Comparison of ENCODE assay signal across 22 cellular contexts in the genomic region with DNA sequence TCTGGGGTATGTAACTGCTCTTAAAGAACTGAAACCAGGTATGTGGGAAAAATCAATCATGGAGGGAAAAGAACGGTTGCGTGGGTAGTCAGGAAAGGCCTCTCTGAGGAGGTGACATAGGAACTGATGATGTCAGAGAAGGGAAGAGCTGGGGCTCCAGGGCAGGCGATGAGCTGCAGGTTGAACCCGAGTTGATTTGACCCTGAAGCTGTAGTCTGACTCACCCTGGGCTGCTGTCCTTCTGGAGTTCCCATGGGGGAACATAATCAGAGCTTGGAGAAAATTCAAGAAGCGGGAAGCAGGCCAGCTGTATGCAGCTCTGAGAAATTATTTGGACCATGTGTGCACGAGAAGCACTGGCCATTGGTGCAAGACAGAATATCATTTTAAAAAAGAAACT. TPM values are rescaled to one million over a fixed set of nuclear protein-coding genes. Genes with fewer than 3 reads are reported as not detected.
DNase-seq lines count a peak whose midpoint lies in the region; ATAC-seq and TF ChIP-seq lines count a peak whose summit lies in the region.
"Had no signal": no experiment of that assay in that cellular context is flagged by ENCODE, and none has a peak within 500 bp of the region (broad histone marks: within the 10 kb centered on the region; RNA-seq: fewer than 3 reads in every experiment).

No MANE protein-coding gene starts in this region.

- H3K4me3 ChIP-seq in BE2C (ENCODE audit: low read depth, low read length), result no peak overlapping the region
- H3K4me3 ChIP-seq in fibroblast of villous mesenchyme (ENCODE audit: low read depth, low read length), result no peak overlapping the region
- H3K4me3 ChIP-seq in psoas muscle, result no peak overlapping the region
- H3K4me3 ChIP-seq: stomach, uterus had no signal

- H3K27me3 ChIP-seq in BE2C (no peaks in the 10 kb centered on the region), psoas muscle (ENCODE audit: insufficient read depth in 3 of 3, low read length in 2 of 3) (no peaks in the 10 kb centered on the region)
- H3K27me3 ChIP-seq: stomach, uterus had no signal

- intact Hi-C loops in psoas muscle (cut with DNase I) (no loop called here), posterior cingulate gyrus (cut with DNase I) (no loop called here)

- peaks cover 100% of the 10 kb centered on the region for H3K36me3 ChIP-seq in BE2C
- H3K36me3 ChIP-seq in psoas muscle (ENCODE audit: insufficient read depth in 1 of 2, low read depth in 1 of 2), result no peaks in the 10 kb centered on the region
- H3K36me3 ChIP-seq: stomach, uterus had no signal

- H3K27ac ChIP-seq in psoas muscle, result no peak overlapping the region
- no peak overlapping the region for H3K27ac ChIP-seq in caudate nucleus (ENCODE audit: low read depth, low read length)
- H3K27ac ChIP-seq: stomach, uterus had no signal

- 31 to 50% (median 38%) methylated on average over 6 of the region's 6 CpGs for WGBS in psoas muscle, 3 donors

- H3K4me1 ChIP-seq in BE2C (peaks cover 18% of the 10 kb centered on the region), psoas muscle (no peaks in the 10 kb centered on the region)
- H3K4me1 ChIP-seq: stomach, uterus had no signal

- no peak for TF ChIP-seq CTCF in BE2C (IDR thresholded peaks at IDR 0.05; ENCODE audit: low read depth, low read length)
- no peak for TF ChIP-seq CTCF in fibroblast of villous mesenchyme (IDR thresholded peaks at IDR 0.05; ENCODE audit: insufficient read depth, low read depth, low read length)
- no peak for TF ChIP-seq CTCF in psoas muscle (IDR thresholded peaks at IDR 0.05)

- peak; percentile 33 to 58 (median 48) for ATAC-seq in psoas muscle
- ATAC-seq: activated CD4-positive, alpha-beta T cell treated with anti-CD3 and anti-CD28 coated beads for 36 hours had no signal

- no peaks in the 10 kb centered on the region for H3K9me3 ChIP-seq in BE2C
- H3K9me3 ChIP-seq in psoas muscle, result no peaks in the 10 kb centered on the region
- H3K9me3 ChIP-seq: stomach, uterus had no signal

- DNase-seq in BE2C, result peak; percentile 66
- peak; percentile 91 for DNase-seq in RPMI7951 (ENCODE audit: low read depth)
- peak; percentile 14 for DNase-seq in fibroblast of villous mesenchyme (ENCODE audit: low read depth)
- DNase-seq in psoas muscle, result peak; percentile 24 to 62
- DNase-seq in amygdala (lab: John Stamatoyannopoulos, UW), result no peak
- DNase-seq in caudate nucleus (lab: John Stamatoyannopoulos, UW), result no peak
- DNase-seq in DMS 273 treated with DMSO at 0.1 percent for 48 hours (lab: John Stamatoyannopoulos, UW), result no peak
- no peak for DNase-seq in posterior cingulate gyrus
- DNase-seq: activated CD4-positive, alpha-beta T cell treated with anti-CD3 and anti-CD28 coated beads for 36 hours; activated CD8-positive, alpha-beta memory T cell treated with anti-CD3 and anti-CD28 coated beads, Interleukin-2, amount 50 U/mL, for 4 hours; amniotic stem cell; GDM1; islet precursor cell; NCI-H1048; NCI-H2107; NCI-H526 treated with DMSO at 0.1 percent for 48 hours; OCI-M1; stomach had no signal

RNA-seq across cellular contexts. Expression of a gene that starts 16.7 kb away (rescaled TPM):
- polyA plus RNA-seq in BE2C (2012; ENCODE audit: insufficient read depth, insufficient read length, low read depth), result 60.4 TPM
- 0.10 TPM in 1 of 2 replicates, not detected in the other for total RNA-seq in RPMI7951 (2014; rRNA removed; shearing (Covaris generic))
- total RNA-seq in fibroblast of villous mesenchyme (not detected in 2 replicates), psoas muscle (not detected)
- polyA plus RNA-seq in psoas muscle, result under 1 TPM in 1 of 3 donors, not detected in 2; 0.04 TPM
- total RNA-seq: activated CD4-positive, alpha-beta T cell treated with anti-CD3 and anti-CD28 coated beads for 36 hours; endothelial cell of umbilical vein had no signal
- polyA plus RNA-seq: AG04450, endothelial cell of umbilical vein, neural cell had no signal

Comparison
In these comparisons a context has a peak if more than half of its experiments do, and no peak if none do; other contexts are left out.
1. DNase-seq: peak in BE2C (single experiment), RPMI7951 (single experiment), fibroblast of villous mesenchyme (single experiment) and psoas muscle (2 of 2); none in amygdala (0 of 56), caudate nucleus (0 of 61), DMS 273 treated with DMSO at 0.1 percent for 48 hours (single experiment) and posterior cingulate gyrus (0 of 10).